8 cellular contexts compared by ENCODE assay signal in the genomic region with DNA sequence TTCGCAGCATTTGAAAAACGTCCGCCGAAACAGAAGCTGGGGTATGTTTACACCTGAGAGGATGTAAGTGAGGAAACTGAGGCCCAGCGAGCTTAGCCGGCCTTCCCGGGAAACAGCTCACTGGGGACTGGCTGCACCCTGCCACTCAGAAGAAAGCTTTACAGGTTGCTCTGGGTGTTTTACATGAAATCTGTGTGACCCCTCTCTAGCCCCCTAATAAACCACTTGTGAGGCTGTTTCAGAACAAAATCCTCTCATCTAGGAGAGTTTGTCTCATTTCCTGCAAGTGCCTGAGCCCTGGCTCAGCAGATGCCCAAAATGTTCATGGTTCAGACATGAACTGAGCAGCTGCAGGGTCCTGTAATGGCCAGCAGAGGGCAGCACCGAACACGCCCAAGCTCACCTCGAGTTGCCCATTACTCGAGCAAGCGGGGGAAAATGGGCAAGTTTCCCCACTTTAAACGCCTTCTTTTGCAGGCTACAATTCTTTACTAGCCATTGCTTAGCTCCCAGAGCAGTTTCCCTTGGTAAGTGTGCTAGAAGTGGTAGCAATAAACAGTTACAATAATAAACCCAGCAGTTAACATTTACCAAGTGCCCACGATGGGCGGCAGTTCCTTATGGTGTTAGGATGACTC.
DNase-seq lines count a peak whose midpoint lies in the region; ATAC-seq and TF ChIP-seq lines count a peak whose summit lies in the region.

No MANE protein-coding gene starts in this region.

- H4K20me1 ChIP-seq in H9 (ENCODE audit: control insufficient read depth, insufficient read depth, insufficient read length) = no peaks in the 10 kb centered on the region

- no peaks in the 10 kb centered on the region for H3K36me3 ChIP-seq in liver (ENCODE audit: control insufficient read depth in 4 of 4, insufficient read depth in 3 of 4, low read depth in 1 of 4, low read length in 3 of 4)

- H3K4me1 Mint-ChIP-seq in H9 = peaks cover 21 to 22% of the 10 kb centered on the region in 2 experiments
- H3K4me1 Mint-ChIP-seq in activated CD4-positive, alpha-beta T cell treated with anti-CD3 and anti-CD28 coated beads, Interleukin-2, amount 10 ng/mL, durations not matched to agents 24 days and 14 days = peaks cover 7% of the 10 kb centered on the region

- no peak overlapping the region for H3K9ac ChIP-seq in H9 (ENCODE audit: extremely low read depth, insufficient read length, low read length)
- H3K9ac ChIP-seq in liver (ENCODE audit: low read depth in 1 of 2, low read length in 2 of 2) = no peak overlapping the region

- no peak overlapping the region for H3K4ac ChIP-seq in H9 (ENCODE audit: low read depth, low read length)

- no peak overlapping the region for H3K23ac ChIP-seq in H9 (ENCODE audit: insufficient read length, low read depth, low read length)

- H3K79me1 ChIP-seq in H9 (ENCODE audit: insufficient read depth, low read depth, low read length, poor library complexity, severe bottlenecking) = no peaks in the 10 kb centered on the region

- intact Hi-C loops in activated CD4-positive, alpha-beta T cell treated with anti-CD3 and anti-CD28 coated beads, Interleukin-2, amount 10 ng/mL, durations not matched to agents 24 days and 14 days (cut with micrococcal nuclease) = loop anchor here (1.0 to 10.0 kb wide), 3 partner anchors 34 to 171 kb away; no protein-coding TSS in a partner anchor

- H3K14ac ChIP-seq in H9 (ENCODE audit: insufficient read depth, low read length) = no peak overlapping the region

- H3K9me3 ChIP-seq in H9 (ENCODE audit: control insufficient read depth, low read depth, low read length) = no peaks in the 10 kb centered on the region
- H3K9me3 ChIP-seq in liver (ENCODE audit: control insufficient read depth in 4 of 4, low read length in 3 of 4) = no peaks in the 10 kb centered on the region

- H3K27me3 Mint-ChIP-seq in H9 (ENCODE audit: low read depth) = peaks cover 14% of the 10 kb centered on the region
- peaks cover 38% of the 10 kb centered on the region for H3K27me3 Mint-ChIP-seq in activated CD4-positive, alpha-beta T cell treated with anti-CD3 and anti-CD28 coated beads, Interleukin-2, amount 10 ng/mL, durations not matched to agents 24 days and 14 days

- ATAC-seq in HG02678 (IDR thresholded peaks at IDR 0.05; ENCODE audit: unreplicated experiment) = no peak

- H2BK120ac ChIP-seq in H9 (ENCODE audit: low read depth, low read length, poor library complexity, severe bottlenecking) = no peak overlapping the region

- H2BK20ac ChIP-seq in H9 (ENCODE audit: low read depth, low read length, poor library complexity, severe bottlenecking) = no peak overlapping the region

- no peak overlapping the region for H2BK12ac ChIP-seq in H9 (ENCODE audit: insufficient read length, low read depth, low read length)

- H2AK5ac ChIP-seq in H9 (ENCODE audit: insufficient read length, low read length) = no peak overlapping the region

- TF ChIP-seq RAD21 in liver (IDR thresholded peaks at IDR 0.05) = peak; percentile 87 to 95

- H3K27ac ChIP-seq in H9 (ENCODE audit: insufficient read length, low read depth, low read length) (no peak overlapping the region), liver (ENCODE audit: low read depth in 1 of 2, low read length in 2 of 2) (peak overlapping the region in 1 of 2 donors; percentile 18)

- no peak overlapping the region for H3K56ac ChIP-seq in H9 (ENCODE audit: insufficient read length, low read depth, low read length)

- H2BK15ac ChIP-seq in H9 (ENCODE audit: low read depth, low read length) = no peak overlapping the region

- no peak overlapping the region for H4K8ac ChIP-seq in H9 (replicated peaks; ENCODE audit: insufficient read length, low read depth, low read length)

- H3K9me3 Mint-ChIP-seq in H9 = peaks cover 0 to 7% of the 10 kb centered on the region in 2 experiments; a peak in 3 of 5 replicates
- H3K9me3 Mint-ChIP-seq in activated CD4-positive, alpha-beta T cell treated with anti-CD3 and anti-CD28 coated beads, Interleukin-2, amount 10 ng/mL, durations not matched to agents 24 days and 14 days = peaks cover 6% of the 10 kb centered on the region

- H3K18ac ChIP-seq in H9 (ENCODE audit: insufficient read length, low read depth, low read length) = no peak overlapping the region

- H3K36me3 Mint-ChIP-seq in H9 (ENCODE audit: insufficient read depth in 1 of 3, low read depth in 3 of 3) = no peaks in the 10 kb centered on the region; a peak in 1 of 7 replicates
- H3K36me3 Mint-ChIP-seq in activated CD4-positive, alpha-beta T cell treated with anti-CD3 and anti-CD28 coated beads, Interleukin-2, amount 10 ng/mL, durations not matched to agents 24 days and 14 days (ENCODE audit: low read depth) = no peaks in the 10 kb centered on the region

- H3K23me2 ChIP-seq in H9 (ENCODE audit: insufficient read length, low read depth, low read length, poor library complexity, severe bottlenecking) = no peaks in the 10 kb centered on the region

- H4K91ac ChIP-seq in H9 (ENCODE audit: insufficient read length, low read depth, low read length) = no peak overlapping the region

- no peak overlapping the region for H3K4me2 ChIP-seq in H9 (ENCODE audit: insufficient read depth, insufficient read length, low read length)

- H3T11ph ChIP-seq in H9 (ENCODE audit: low read length) = no peak overlapping the region

- no peak overlapping the region for H4K5ac ChIP-seq in H9 (ENCODE audit: insufficient read length, low read depth, low read length)

- TF ChIP-seq CTCF in H9 (conservative IDR thresholded peaks at IDR 0.05) (peak; percentile 96), liver (IDR thresholded peaks at IDR 0.05; ENCODE audit: low read depth, low read length, missing input control) (peak; percentile 97)

- H3K4me3 ChIP-seq in liver (ENCODE audit: low read depth in 1 of 3, low read length in 3 of 3) = no peak overlapping the region

- H3K4me3 Mint-ChIP-seq in H9 = peak overlapping the region in 1 of 2 experiments; percentile 35; a peak in 1 of 5 replicates
- H3K4me3 Mint-ChIP-seq in activated CD4-positive, alpha-beta T cell treated with anti-CD3 and anti-CD28 coated beads, Interleukin-2, amount 10 ng/mL, durations not matched to agents 24 days and 14 days = no peak overlapping the region

- peaks cover 7% of the 10 kb centered on the region; the same call in 1 of the 2 replicates for H3K4me1 ChIP-seq in H9 (ENCODE audit: insufficient read depth, low read length)
- H3K4me1 ChIP-seq in liver (ENCODE audit: control insufficient read depth in 4 of 4, insufficient read depth in 4 of 4, low read length in 3 of 4) = peaks cover 0 to 12% (median 8%) of the 10 kb centered on the region in 4 donors

- no peak overlapping the region for H3K27ac Mint-ChIP-seq in H9
- H3K27ac Mint-ChIP-seq in activated CD4-positive, alpha-beta T cell treated with anti-CD3 and anti-CD28 coated beads, Interleukin-2, amount 10 ng/mL, durations not matched to agents 24 days and 14 days = no peak overlapping the region

- no peak overlapping the region for H2BK5ac ChIP-seq in H9 (ENCODE audit: insufficient read length, low read length)

- no peak overlapping the region for H2AFZ ChIP-seq in H9 (ENCODE audit: low read length)

- no peaks in the 10 kb centered on the region for H3K79me2 ChIP-seq in H9 (ENCODE audit: insufficient read depth, low read length)

- no CpG with 5 or more reads among the region's 15 CpGs for WGBS in H9 (ENCODE audit: extremely low coverage, insufficient read length, low lambda C conversion rate)
- 33% methylated on average over 15 of the region's 15 CpGs for WGBS in liver

- peak; percentile 91 for DNase-seq in Ammon's horn (ENCODE audit: low spot score)
- DNase-seq in H9 = peak; percentile 76
- peak; percentile 96 for DNase-seq in NCI-H510A treated with DMSO at 0.1 percent for 48 hours (lab: John Stamatoyannopoulos, UW)
- DNase-seq in activated CD4-positive, alpha-beta T cell treated with anti-CD3 and anti-CD28 coated beads, Interleukin-2, amount 10 ng/mL, durations not matched to agents 24 days and 14 days = peak; percentile 92
- peak; percentile 68 for DNase-seq in dedifferentiated amniotic fluid mesenchymal stem cell (ENCODE audit: extremely low spot score)
- DNase-seq in stimulated activated CD4-positive, alpha-beta T cell treated with anti-CD3 and anti-CD28 coated beads, Interleukin-4, amount 100 ng/mL, for 4 hours = peak; percentile 61 to 64

- H3K27me3 ChIP-seq in H9 (ENCODE audit: insufficient read depth, low read length) = no peaks in the 10 kb centered on the region
- no peaks in the 10 kb centered on the region for H3K27me3 ChIP-seq in liver (ENCODE audit: control insufficient read depth in 4 of 4, insufficient read depth in 4 of 4, low read length in 3 of 4)

TF ChIP-seq in liver, 16 proteins besides CTCF, POLR2A, EP300 and RAD21 (continues in another document):
- TF ChIP-seq SP1 (IDR thresholded peaks at IDR 0.05) (no peak), FOXA2 (IDR thresholded peaks at IDR 0.05) (no peak), TAF1 (conservative IDR thresholded peaks at IDR 0.05) (no peak), YY1 (IDR thresholded peaks at IDR 0.05) (no peak), FOXA1 (IDR thresholded peaks at IDR 0.05) (no peak), HNF4G (IDR thresholded peaks at IDR 0.05) (no peak)
- TF ChIP-seq, protein P1, sequence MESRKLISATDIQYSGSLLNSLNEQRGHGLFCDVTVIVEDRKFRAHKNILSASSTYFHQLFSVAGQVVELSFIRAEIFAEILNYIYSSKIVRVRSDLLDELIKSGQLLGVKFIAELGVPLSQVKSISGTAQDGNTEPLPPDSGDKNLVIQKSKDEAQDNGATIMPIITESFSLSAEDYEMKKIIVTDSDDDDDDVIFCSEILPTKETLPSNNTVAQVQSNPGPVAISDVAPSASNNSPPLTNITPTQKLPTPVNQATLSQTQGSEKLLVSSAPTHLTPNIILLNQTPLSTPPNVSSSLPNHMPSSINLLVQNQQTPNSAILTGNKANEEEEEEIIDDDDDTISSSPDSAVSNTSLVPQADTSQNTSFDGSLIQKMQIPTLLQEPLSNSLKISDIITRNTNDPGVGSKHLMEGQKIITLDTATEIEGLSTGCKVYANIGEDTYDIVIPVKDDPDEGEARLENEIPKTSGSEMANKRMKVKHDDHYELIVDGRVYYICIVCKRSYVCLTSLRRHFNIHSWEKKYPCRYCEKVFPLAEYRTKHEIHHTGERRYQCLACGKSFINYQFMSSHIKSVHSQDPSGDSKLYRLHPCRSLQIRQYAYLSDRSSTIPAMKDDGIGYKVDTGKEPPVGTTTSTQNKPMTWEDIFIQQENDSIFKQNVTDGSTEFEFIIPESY (IDR thresholded peaks at IDR 0.05) = no peak
